In genomic region chr6:5379647-5380242, GRCh38 we compare ENCODE assay signal across 8 cellular contexts.
DNase-seq lines count a peak whose midpoint lies in the region; ATAC-seq and TF ChIP-seq lines count a peak whose summit lies in the region.

No MANE protein-coding gene starts in this region.

- TF ChIP-seq CTCF in LNCAP (IDR thresholded peaks at IDR 0.05) (peak; percentile 70), WERI-Rb-1 (IDR thresholded peaks at IDR 0.05; ENCODE audit: low read depth, low read length) (peak; percentile 92), kidney epithelial cell (IDR thresholded peaks at IDR 0.05; ENCODE audit: insufficient read depth, low read length, poor library complexity, severe bottlenecking) (peak; percentile 51)

- DNase-seq in SIG-M5 treated with dmso at 0.1 percent for 504 hours (lab: John Stamatoyannopoulos, UW; ENCODE audit: unreplicated experiment) (peak; percentile 24), SIG-M5 (lab: John Stamatoyannopoulos, UW) (no peak), WERI-Rb-1 (peak; percentile 82), kidney epithelial cell (ENCODE audit: low read depth) (no peak), amniotic stem cell (lab: John Stamatoyannopoulos, UW) (no peak), NCI-H1092 (lab: John Stamatoyannopoulos, UW) (no peak)

- H3K27ac ChIP-seq in WERI-Rb-1, result no peak overlapping the region

- H3K9me3 ChIP-seq in WERI-Rb-1 (ENCODE audit: severe bottlenecking), result no peaks in the 10 kb centered on the region

- no peak for ATAC-seq in GM18907 (IDR thresholded peaks at IDR 0.05; ENCODE audit: unreplicated experiment)

- H3K27me3 ChIP-seq in WERI-Rb-1 (ENCODE audit: insufficient read depth, low read depth, severe bottlenecking), result no peaks in the 10 kb centered on the region
- H3K27me3 ChIP-seq in kidney epithelial cell (ENCODE audit: control insufficient read depth, insufficient read depth, low read length), result no peaks in the 10 kb centered on the region

- H3K4me3 ChIP-seq in WERI-Rb-1 (ENCODE audit: low read depth, low read length) (no peak overlapping the region), kidney epithelial cell (ENCODE audit: low read depth, low read length) (no peak overlapping the region)

- no peaks in the 10 kb centered on the region for H3K36me3 ChIP-seq in WERI-Rb-1
- no peaks in the 10 kb centered on the region for H3K36me3 ChIP-seq in kidney epithelial cell (ENCODE audit: control insufficient read depth, insufficient read depth, low read length)

Comparison
In these comparisons a context has a peak if more than half of its experiments do, and no peak if none do; other contexts are left out.
1. DNase-seq: peak in SIG-M5 treated with dmso at 0.1 percent for 504 hours (single experiment) and WERI-Rb-1 (single experiment); none in SIG-M5 (single experiment), kidney epithelial cell (single experiment), amniotic stem cell (single experiment) and NCI-H1092 (single experiment).
2. Peak in every context shown above with its lines, with median percentiles within 50 percentile points of each other: CTCF ChIP-seq.